In the genomic region with DNA sequence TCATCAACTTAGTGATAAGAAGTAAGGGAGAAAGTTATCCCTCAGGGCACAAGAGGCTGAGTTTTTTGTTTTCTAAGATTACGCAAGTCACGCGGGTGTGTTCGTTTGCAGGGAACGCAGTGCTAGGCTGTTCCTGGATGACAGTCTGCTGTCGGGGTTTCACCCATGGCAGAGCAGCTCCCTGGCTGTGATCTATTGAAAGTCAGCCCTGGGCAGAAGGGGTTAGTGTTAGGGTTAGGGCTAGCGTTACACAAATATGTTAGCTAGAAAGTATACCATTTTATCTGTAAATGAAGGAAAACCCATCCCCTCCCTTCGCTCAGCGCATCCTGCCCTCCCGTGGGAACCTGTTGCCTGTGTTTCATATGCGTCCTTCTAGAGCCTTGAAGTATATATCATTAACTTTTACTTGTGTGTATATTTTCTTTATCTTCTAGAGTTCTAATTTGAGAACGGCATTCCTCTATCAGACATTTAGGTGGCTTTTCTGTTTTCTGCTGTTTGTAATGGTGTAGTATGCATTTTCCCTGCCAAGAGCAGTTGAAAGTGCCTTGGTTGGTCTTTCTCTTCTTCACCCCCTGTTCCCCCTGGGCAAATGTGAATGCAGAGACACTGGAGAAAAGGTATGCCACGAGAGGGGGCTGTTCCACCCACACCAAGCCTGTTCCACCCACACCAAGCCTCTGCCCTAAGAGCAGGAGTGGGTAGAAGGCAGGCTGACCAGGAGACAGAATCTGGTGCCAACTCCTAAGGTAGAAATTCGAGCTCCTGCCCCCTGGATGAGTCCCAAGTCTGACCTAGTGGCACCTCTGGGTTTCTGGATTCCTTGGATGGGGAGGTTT, we compare ENCODE assay signal across 10 cellular contexts. TPM values are rescaled to one million over a fixed set of nuclear protein-coding genes. Genes with fewer than 3 reads are reported as not detected.
DNase-seq lines count a peak whose midpoint lies in the region; ATAC-seq, FAIRE-seq and TF ChIP-seq lines count a peak whose summit lies in the region.
"Had no signal": no experiment of that assay in that cellular context is flagged by ENCODE, and none has a peak within 500 bp of the region (broad histone marks: within the 10 kb centered on the region; RNA-seq: fewer than 3 reads in every experiment).

No MANE protein-coding gene starts in this region.

- DNase-seq in A549 (ENCODE audit: low read depth in 1 of 2, low spot score in 1 of 2) (peak in 1 of 2 experiments; percentile 17), GM20000 (ENCODE audit: low spot score) (peak; percentile 33), heart left ventricle (no peak), HK-2 (ENCODE audit: unreplicated experiment) (no peak)
- no peak for DNase-seq in CD8-positive, alpha-beta memory T cell
- DNase-seq: activated T-cell treated with anti-CD3 and anti-CD28 coated beads, Interleukin-2, amount 50 U/mL, for 72 hours; NCI-H1048 had no signal

- H3K27ac Mint-ChIP-seq in CD8-positive, alpha-beta memory T cell, result no peak overlapping the region
- H3K27ac Mint-ChIP-seq: activated T-cell treated with anti-CD3 and anti-CD28 coated beads, Interleukin-2, amount 50 U/mL, for 72 hours had no signal

- POLR2A ChIA-PET in A549 (lab: Yijun Ruan, JAX), result no interaction called here
- POLR2A ChIA-PET in CD8-positive, alpha-beta memory T cell (lab: Charles Lee), result no interaction called here

- intact Hi-C loops in heart left ventricle (cut with DNase I), result loop anchor here in 1 of 10 donors (5.0 kb wide), 1 partner anchor 152 kb away; the partner anchor contains the start of gene B3GNT7

- TF ChIP-seq POLR2A in A549 (IDR thresholded peaks at IDR 0.05; ENCODE audit: low read length) (no peak), heart left ventricle (IDR thresholded peaks at IDR 0.05) (no peak)

- H3K4me3 Mint-ChIP-seq in CD8-positive, alpha-beta memory T cell, result no peak overlapping the region
- H3K4me3 Mint-ChIP-seq: activated T-cell treated with anti-CD3 and anti-CD28 coated beads, Interleukin-2, amount 50 U/mL, for 72 hours had no signal

- peak; percentile 70 to 82; a peak in 5 of 6 replicates for ATAC-seq in A549
- ATAC-seq in SK-N-SH treated with all-trans-retinoic acid at 6 μM for 48 hours, result peak; percentile 55
- peak in 2 of 4 donors; percentile 36 to 46 for ATAC-seq in heart left ventricle
- no peak for ATAC-seq in HG03442 (IDR thresholded peaks at IDR 0.05; ENCODE audit: unreplicated experiment)
- no peak for ATAC-seq in GM21717 (IDR thresholded peaks at IDR 0.05; ENCODE audit: unreplicated experiment)
- ATAC-seq: activated T-cell treated with anti-CD3 and anti-CD28 coated beads, Interleukin-2, amount 50 U/mL, for 72 hours had no signal

- no peaks in the 10 kb centered on the region for H3K27me3 Mint-ChIP-seq in CD8-positive, alpha-beta memory T cell

- peaks cover 0 to 13% (median 0%) of the 10 kb centered on the region in 9 donors for H3K36me3 ChIP-seq in heart left ventricle
- no peaks in the 10 kb centered on the region for H3K36me3 ChIP-seq in CD8-positive, alpha-beta memory T cell (ENCODE audit: insufficient read depth, low read length)

- H3K9me3 Mint-ChIP-seq in CD8-positive, alpha-beta memory T cell, result no peaks in the 10 kb centered on the region
- H3K9me3 Mint-ChIP-seq: activated T-cell treated with anti-CD3 and anti-CD28 coated beads, Interleukin-2, amount 50 U/mL, for 72 hours had no signal

- 57% methylated on average over 14 of the region's 14 CpGs for whole genome bisulfite sequencing in A549 (ENCODE audit: missing lambda C conversion rate)
- WGBS in heart left ventricle, 4 donors, result 80 to 84% (median 80%) methylated on average over 14 of the region's 14 CpGs

- H3K27ac ChIP-seq in A549, result no peak overlapping the region
- no peak overlapping the region for H3K27ac ChIP-seq in heart left ventricle
- no peak overlapping the region for H3K27ac ChIP-seq in CD8-positive, alpha-beta memory T cell (ENCODE audit: low read depth, low read length)

- H3K36me3 Mint-ChIP-seq in CD8-positive, alpha-beta memory T cell, result no peaks in the 10 kb centered on the region

- peaks cover 4% of the 10 kb centered on the region; the same call in 1 of the 3 replicates for H3K4me1 ChIP-seq in A549
- peaks cover 0 to 7% (median 0%) of the 10 kb centered on the region in 12 donors for H3K4me1 ChIP-seq in heart left ventricle
- H3K4me1 ChIP-seq in CD8-positive, alpha-beta memory T cell (ENCODE audit: insufficient read depth, low read length), result no peaks in the 10 kb centered on the region

- TF ChIP-seq RAD21 in A549 (conservative IDR thresholded peaks at IDR 0.05 in 1 of 2, IDR thresholded peaks at IDR 0.05 in 1 of 2), result peak in 1 of 2 experiments; percentile 32; a peak in 1 of 5 replicates

- no peak for TF ChIP-seq CTCF in A549 (IDR thresholded peaks at IDR 0.05)
- no peak for TF ChIP-seq CTCF in GM20000 (IDR thresholded peaks at IDR 0.05; ENCODE audit: extremely low read depth, missing control alignments)
- TF ChIP-seq CTCF in heart left ventricle (IDR thresholded peaks at IDR 0.05), result peak in 8 of 12 donors; percentile 6 to 43 (median 21)

- no peaks in the 10 kb centered on the region for H3K27me3 ChIP-seq in heart left ventricle
- no peaks in the 10 kb centered on the region for H3K27me3 ChIP-seq in CD8-positive, alpha-beta memory T cell (ENCODE audit: insufficient read depth, low read length, poor library complexity, severe bottlenecking)

- H3K9me3 ChIP-seq in A549, result no peaks in the 10 kb centered on the region
- H3K9me3 ChIP-seq in heart left ventricle, result no peaks in the 10 kb centered on the region
- H3K9me3 ChIP-seq in CD8-positive, alpha-beta memory T cell (ENCODE audit: low read length), result no peaks in the 10 kb centered on the region

- CTCF ChIA-PET in A549 (lab: Yijun Ruan, JAX), result interaction anchor here (0.9 to 4.3 kb wide), 8 partner anchors 8 to 167 kb away, joined by 3 to 26 read pairs (median 4); no protein-coding TSS in a partner anchor
- CTCF ChIA-PET in CD8-positive, alpha-beta memory T cell (lab: Charles Lee), result interaction anchor here (0.9 kb wide), 1 partner anchor 18 kb away, joined by 4 read pairs; no protein-coding TSS in a partner anchor

- no peaks in the 10 kb centered on the region for H3K4me1 Mint-ChIP-seq in CD8-positive, alpha-beta memory T cell

- H3K4me2 ChIP-seq in A549, result no peak overlapping the region

- no peak overlapping the region for H3K4me3 ChIP-seq in A549
- H3K4me3 ChIP-seq in heart left ventricle, result no peak overlapping the region
- H3K4me3 ChIP-seq in CD8-positive, alpha-beta memory T cell (ENCODE audit: low read length), result no peak overlapping the region

- no peak for TF ChIP-seq EP300 in A549 (IDR thresholded peaks at IDR 0.05)

- FAIRE-seq in A549 (lab: Jason Lieb, UNC), result no peak

TF ChIP-seq in A549, 52 proteins besides CTCF, POLR2A, EP300 and RAD21:
- TF ChIP-seq POLR2AphosphoS2 (conservative IDR thresholded peaks at IDR 0.05; ENCODE audit: low read length), result no peak
- no peak for TF ChIP-seq USF2 (IDR thresholded peaks at IDR 0.05)
- TF ChIP-seq ZC3H11A (IDR thresholded peaks at IDR 0.05), result no peak
- peak; percentile 37 to 74; a peak in 3 of 4 replicates for TF ChIP-seq CEBPB (IDR thresholded peaks at IDR 0.05)
- TF ChIP-seq HEYL (CRISPR knock-in tag; IDR thresholded peaks at IDR 0.05), result no peak
- TF ChIP-seq SMC3 (IDR thresholded peaks at IDR 0.05), result 0 out of 3 replicates have a peak, but pooled peaks have one; percentile 11
- no peak for TF ChIP-seq TFCP2L1 (CRISPR knock-in tag; IDR thresholded peaks at IDR 0.05)

TF ChIP-seq in SK-N-SH treated with all-trans-retinoic acid at 6 μM for 48 hours, 23 proteins besides CTCF, POLR2A, EP300 and RAD21 (continues in another document):
- no peak for TF ChIP-seq ESRRG (CRISPR knock-in tag; IDR thresholded peaks at IDR 0.05)
- no peak for TF ChIP-seq GLIS3 (CRISPR knock-in tag; IDR thresholded peaks at IDR 0.05)
- TF ChIP-seq TCF4 (CRISPR knock-in tag; IDR thresholded peaks at IDR 0.05; ENCODE audit: borderline replicate concordance), result no peak
- no peak for TF ChIP-seq ZNF8 (CRISPR knock-in tag; IDR thresholded peaks at IDR 0.05)
- no peak for TF ChIP-seq ZFP3 (CRISPR knock-in tag; IDR thresholded peaks at IDR 0.05)
- TF ChIP-seq, protein P1, sequence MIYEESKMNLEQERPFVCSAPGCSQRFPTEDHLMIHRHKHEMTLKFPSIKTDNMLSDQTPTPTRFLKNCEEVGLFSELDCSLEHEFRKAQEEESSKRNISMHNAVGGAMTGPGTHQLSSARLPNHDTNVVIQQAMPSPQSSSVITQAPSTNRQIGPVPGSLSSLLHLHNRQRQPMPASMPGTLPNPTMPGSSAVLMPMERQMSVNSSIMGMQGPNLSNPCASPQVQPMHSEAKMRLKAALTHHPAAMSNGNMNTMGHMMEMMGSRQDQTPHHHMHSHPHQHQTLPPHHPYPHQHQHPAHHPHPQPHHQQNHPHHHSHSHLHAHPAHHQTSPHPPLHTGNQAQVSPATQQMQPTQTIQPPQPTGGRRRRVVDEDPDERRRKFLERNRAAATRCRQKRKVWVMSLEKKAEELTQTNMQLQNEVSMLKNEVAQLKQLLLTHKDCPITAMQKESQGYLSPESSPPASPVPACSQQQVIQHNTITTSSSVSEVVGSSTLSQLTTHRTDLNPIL (CRISPR knock-in tag; IDR thresholded peaks at IDR 0.05; ENCODE audit: low read depth), result no peak
- TF ChIP-seq PATZ1 (CRISPR knock-in tag; IDR thresholded peaks at IDR 0.05; ENCODE audit: borderline replicate concordance), result no peak
- TF ChIP-seq SNAI2 (CRISPR knock-in tag; IDR thresholded peaks at IDR 0.05), result no peak
- no peak for TF ChIP-seq RARB (CRISPR knock-in tag; IDR thresholded peaks at IDR 0.05)

RNA-seq across cellular contexts. Expression of gene ARMC9, which starts 47.0 kb away (rescaled TPM):
- polyA plus RNA-seq in A549 (2011; rRNA removed) (13.1 and 14.1 TPM in 2 replicates), A549 (2017; fragmentation: RNase III; extraction: RNeasy Plus Mini Kit Qiagen cat#74134 plus additional on column Dnase treatment) (11.7 to 13.3 TPM (median 12.0 TPM) in 3 replicates), heart left ventricle (1 to 10 TPM in 1 of 2 donors, under 1 TPM in 1; 0.95 to 2.4 TPM)
- polyA plus RNA-seq in A549 (2012; cell fraction: cytosol; rRNA removed), result 17.6 and 19.0 TPM in 2 replicates
- polyA plus RNA-seq in A549 (2012; cell fraction: nucleus; rRNA removed), result 21.5 and 24.3 TPM in 2 replicates
- polyA minus RNA-seq in A549 (2011; rRNA and poly(A)+ RNA removed), result 23.2 and 25.3 TPM in 2 replicates
- total RNA-seq in heart left ventricle, result 1 to 10 TPM; 1.3 to 4.7 (median 3.4) TPM
- total RNA-seq in CD8-positive, alpha-beta memory T cell, result 1 to 10 TPM; 5.3 to 6.4 TPM
- 1.0 TPM for polyA plus RNA-seq in CD8-positive, alpha-beta memory T cell

Comparison
In these comparisons a context has a peak if more than half of its experiments do, and no peak if none do; other contexts are left out.
1. ATAC-seq: peak in A549 (2 of 2) and SK-N-SH treated with all-trans-retinoic acid at 6 μM for 48 hours (single experiment); none in HG03442 (single experiment) and GM21717 (single experiment).
2. CTCF ChIP-seq: peak in heart left ventricle (8 of 12); none in A549 (single experiment) and GM20000 (single experiment).